ENCODE assay signal across 2 cellular contexts in the genomic region with DNA sequence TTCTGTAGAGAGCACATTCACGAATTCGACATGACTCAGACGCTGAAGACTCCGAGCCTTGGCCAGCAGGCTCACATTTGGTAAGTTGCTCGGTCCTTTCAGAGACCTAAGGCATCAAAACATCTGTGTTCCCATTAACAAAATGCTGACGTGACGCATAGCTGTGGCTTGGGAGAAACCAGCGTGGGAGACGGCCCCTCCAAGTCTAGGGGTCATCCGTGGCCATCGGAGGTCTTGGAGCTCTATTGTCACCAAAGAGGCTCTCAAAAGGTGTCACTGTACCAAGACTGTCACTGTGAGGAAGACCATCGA.
TF ChIP-seq lines count a peak whose summit lies in the region.

No MANE protein-coding gene starts in this region.

TF ChIP-seq in A549, 52 proteins besides CTCF, POLR2A, EP300 and RAD21 (continued from another document):
- TF ChIP-seq PBX3 (IDR thresholded peaks at IDR 0.05) = no peak
- no peak for TF ChIP-seq RCOR1 (IDR thresholded peaks at IDR 0.05; ENCODE audit: low read depth, low read length)
- TF ChIP-seq ZC3H11A (IDR thresholded peaks at IDR 0.05) = no peak
- TF ChIP-seq NR3C1 (IDR thresholded peaks at IDR 0.05) = no peak

TF ChIP-seq in H1, 55 proteins besides CTCF, POLR2A, EP300 and RAD21 (continued from another document):
- TF ChIP-seq ZNF274 (IDR thresholded peaks at IDR 0.05; ENCODE audit: borderline replicate concordance, extremely low read depth, low read length) = no peak
- TF ChIP-seq EGR1 (IDR thresholded peaks at IDR 0.05; ENCODE audit: borderline replicate concordance, low read depth, low read length) = no peak
- no peak for TF ChIP-seq HDAC6 (IDR thresholded peaks at IDR 0.05; ENCODE audit: low read depth, low read length)
- no peak for TF ChIP-seq BRCA1 (IDR thresholded peaks at IDR 0.05; ENCODE audit: low read depth, low read length)
- no peak for TF ChIP-seq SUZ12 (IDR thresholded peaks at IDR 0.05; ENCODE audit: low read length)
- TF ChIP-seq TCF12 (IDR thresholded peaks at IDR 0.05; ENCODE audit: low read depth, low read length) = no peak
- no peak for TF ChIP-seq MAX (IDR thresholded peaks at IDR 0.05)
- TF ChIP-seq SIX5 (IDR thresholded peaks at IDR 0.05; ENCODE audit: low read depth, low read length) = no peak
- no peak for TF ChIP-seq NRF1 (IDR thresholded peaks at IDR 0.05; ENCODE audit: low read depth, low read length)
- no peak for TF ChIP-seq TAF7 (optimal IDR thresholded peaks at IDR 0.05; ENCODE audit: borderline replicate concordance, low read depth, low read length)
- no peak for TF ChIP-seq POLR2AphosphoS5 (IDR thresholded peaks at IDR 0.05; ENCODE audit: low read depth, low read length)
TF ChIP-seq in H1: peak in this region for 0.
